Comparison of ENCODE assay signal across 13 cellular contexts in genomic region chr18:59915606-59916005, GRCh38.
"Had no signal": no experiment of that assay in that cellular context is flagged by ENCODE, and none has a peak within 500 bp of the region (broad histone marks: within the 10 kb centered on the region; RNA-seq: fewer than 3 reads in every experiment).

No MANE protein-coding gene starts in this region.

- H3K36me3 Mint-ChIP-seq: type B pancreatic cell had no signal

- H3K27me3 Mint-ChIP-seq: type B pancreatic cell had no signal

- H3K27ac ChIP-seq: coronary artery, hepatocyte, ovary had no signal

- DNase-seq: activated CD4-positive, alpha-beta T cell treated with anti-CD3 and anti-CD28 coated beads for 1 hour; activated CD4-positive, alpha-beta T cell treated with anti-CD3 and anti-CD28 coated beads, Interleukin-2, amount 50 U/mL, for 48 hours; activated naive CD4-positive, alpha-beta T cell treated with anti-CD3 and anti-CD28 coated beads for 36 hours; central memory CD4-positive, alpha-beta T cell; effector CD4-positive, alpha-beta T cell; kidney; ovary; stimulated activated CD4-positive, alpha-beta T cell treated with anti-CD3 and anti-CD28 coated beads, Interleukin-12 subunit alpha, Interleukin-12 subunit beta, amount 100 ng/mL, for 4 hours; stimulated activated naive CD4-positive, alpha-beta T cell treated with Interleukin-2 at 50 U/mL for 16 hours had no signal

- H3K4me2 ChIP-seq: hepatocyte had no signal

- H2AFZ ChIP-seq: hepatocyte had no signal

- H3K27ac Mint-ChIP-seq: activated naive CD4-positive, alpha-beta T cell treated with anti-CD3 and anti-CD28 coated beads for 36 hours; T-helper 2 cell treated with Interferon-gamma antibody and Interleukin-4, amounts not matched to agents 5 μg/mL and 100 μg/mL, for 36 hours; type B pancreatic cell had no signal

- H3K9me3 Mint-ChIP-seq: activated naive CD4-positive, alpha-beta T cell treated with anti-CD3 and anti-CD28 coated beads for 36 hours had no signal

- H3K27me3 ChIP-seq: hepatocyte, ovary had no signal

- FAIRE-seq: kidney had no signal

- H3K79me2 ChIP-seq: hepatocyte had no signal

- H3K36me3 ChIP-seq: ovary had no signal

- H3K9me3 ChIP-seq: ovary had no signal

- H3K4me3 ChIP-seq: coronary artery, hepatocyte, ovary had no signal

- H3K4me3 Mint-ChIP-seq: activated naive CD4-positive, alpha-beta T cell treated with anti-CD3 and anti-CD28 coated beads for 36 hours; T-helper 2 cell treated with Interferon-gamma antibody and Interleukin-4, amounts not matched to agents 5 μg/mL and 100 μg/mL, for 36 hours; type B pancreatic cell had no signal
